ENCODE assay signal across 16 cellular contexts in the genomic region with DNA sequence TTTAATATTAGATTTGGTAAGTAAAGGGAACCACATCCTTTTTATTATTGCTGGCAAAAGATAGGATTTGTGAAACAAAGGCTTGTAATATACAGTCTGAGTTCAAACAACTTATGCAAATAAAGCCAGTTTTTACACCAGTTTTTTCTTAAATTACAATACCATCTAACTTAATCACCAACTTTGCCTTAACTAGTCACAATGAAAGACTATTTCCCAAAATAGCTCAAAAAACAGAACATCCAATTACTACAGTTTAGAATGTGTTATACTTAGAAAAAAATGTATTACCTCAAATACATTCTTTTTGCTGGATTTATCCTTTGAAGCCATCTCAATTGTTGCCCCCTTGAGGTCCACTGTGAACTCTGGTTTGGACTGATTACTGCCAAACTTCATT.
"Had no signal": no experiment of that assay in that cellular context is flagged by ENCODE, and none has a peak within 500 bp of the region (broad histone marks: within the 10 kb centered on the region; RNA-seq: fewer than 3 reads in every experiment).

No MANE protein-coding gene starts in this region.

- H3K27ac Mint-ChIP-seq: activated T-cell treated with anti-CD3 and anti-CD28 coated beads, Interleukin-2, amount 50 U/mL, for 72 hours; type B pancreatic cell had no signal

- H3K27ac ChIP-seq: cardiac muscle cell, esophagus squamous epithelium, foreskin keratinocyte, WERI-Rb-1 had no signal

- H3K36me3 ChIP-seq: WERI-Rb-1 had no signal

- H3K4me3 ChIP-seq: cardiac muscle cell, esophagus squamous epithelium had no signal

- H3K4me1 ChIP-seq: esophagus squamous epithelium, foreskin keratinocyte had no signal

- DNase-seq: activated CD4-positive, alpha-beta T cell treated with anti-CD3 and anti-CD28 coated beads, Interleukin-2, amount 50 U/mL, for 4 hours; activated effector memory CD4-positive, alpha-beta T cell treated with anti-CD3 and anti-CD28 coated beads, Interleukin-2, amount 50 U/mL, for 16 hours; activated naive CD4-positive, alpha-beta T cell treated with anti-CD3 and anti-CD28 coated beads, Interleukin-2, amount 50 U/mL, for 16 hours; activated T-cell treated with anti-CD3 and anti-CD28 coated beads, Interleukin-2, amount 50 U/mL, for 72 hours; dermis blood vessel endothelial cell; effector memory CD4-positive, alpha-beta T cell; esophagus squamous epithelium; foreskin keratinocyte; hippocampal formation; posterior cingulate gyrus; stimulated activated CD4-positive, alpha-beta T cell treated with anti-CD3 and anti-CD28 coated beads, Interleukin-2, amount 100 ng/mL, for 24 hours; stimulated activated naive CD8-positive, alpha-beta T cell treated with anti-CD3 and anti-CD28 coated beads, Interleukin-15, Interleukin-2, amounts not matched to agents 100 U/mL and 50 U/mL, for 24 hours had no signal

- ATAC-seq: activated T-cell treated with anti-CD3 and anti-CD28 coated beads, Interleukin-2, amount 50 U/mL, for 72 hours; foreskin keratinocyte; stimulated activated naive CD8-positive, alpha-beta T cell treated with anti-CD3 and anti-CD28 coated beads, Interleukin-15, Interleukin-2, amounts not matched to agents 100 U/mL and 50 U/mL, for 24 hours had no signal

- H3K27me3 Mint-ChIP-seq: type B pancreatic cell had no signal

- H3K4me3 Mint-ChIP-seq: activated T-cell treated with anti-CD3 and anti-CD28 coated beads, Interleukin-2, amount 50 U/mL, for 72 hours; type B pancreatic cell had no signal

- H3K9me3 ChIP-seq: esophagus squamous epithelium had no signal

- H3K9me3 Mint-ChIP-seq: activated T-cell treated with anti-CD3 and anti-CD28 coated beads, Interleukin-2, amount 50 U/mL, for 72 hours; nephron; type B pancreatic cell had no signal

- H3K27me3 ChIP-seq: cardiac muscle cell, esophagus squamous epithelium, foreskin keratinocyte had no signal
